In the genomic region with DNA sequence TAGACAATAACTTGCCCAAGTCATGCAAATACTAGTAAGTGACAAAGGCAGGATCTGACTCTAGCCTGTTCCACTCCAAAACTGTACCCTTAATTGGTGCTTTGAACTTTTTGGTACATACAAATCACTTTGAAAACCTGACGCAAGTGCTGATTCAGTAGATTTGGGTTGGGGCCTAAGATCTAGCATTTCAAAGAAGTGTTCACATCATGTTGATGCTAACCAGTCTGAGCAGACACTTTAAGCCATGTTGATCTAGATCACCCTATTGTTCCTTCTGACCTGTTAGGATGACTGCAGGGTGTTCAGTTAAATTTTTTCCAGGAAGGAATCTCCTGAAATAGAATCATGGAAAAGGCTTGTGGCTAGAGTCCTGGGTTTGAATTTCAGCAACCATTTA, we compare ENCODE assay signal across 8 cellular contexts.
"Had no signal": no experiment of that assay in that cellular context is flagged by ENCODE, and none has a peak within 500 bp of the region (broad histone marks: within the 10 kb centered on the region; RNA-seq: fewer than 3 reads in every experiment).

No MANE protein-coding gene starts in this region.

- H3K79me2 ChIP-seq: hepatocyte had no signal

- H3K4me1 Mint-ChIP-seq: activated naive CD4-positive, alpha-beta T cell treated with anti-CD3 and anti-CD28 coated beads, Interleukin-2, amount 10 ng/mL, durations not matched to agents 7 days and 5 days had no signal

- H3K4me3 Mint-ChIP-seq: activated naive CD4-positive, alpha-beta T cell treated with anti-CD3 and anti-CD28 coated beads, Interleukin-2, amount 10 ng/mL, durations not matched to agents 7 days and 5 days; neural crest cell had no signal

- H3K27ac Mint-ChIP-seq: activated naive CD4-positive, alpha-beta T cell treated with anti-CD3 and anti-CD28 coated beads, Interleukin-2, amount 10 ng/mL, durations not matched to agents 7 days and 5 days; activated T-helper 2 cell treated with anti-CD3 and anti-CD28 coated beads, Interferon-gamma antibody, Interleukin-2, Interleukin-4, amounts not matched to agents 10 μg/mL and 5 μg/mL and 100 μg/mL, durations not matched to agents 14 hours and 24 hours and 36 hours had no signal

- H3K27ac ChIP-seq: hepatocyte had no signal

- H3K4me3 ChIP-seq: hepatocyte had no signal

- H3K9me3 Mint-ChIP-seq: activated naive CD4-positive, alpha-beta T cell treated with anti-CD3 and anti-CD28 coated beads, Interleukin-2, amount 10 ng/mL, durations not matched to agents 7 days and 5 days; activated T-helper 2 cell treated with anti-CD3 and anti-CD28 coated beads, Interferon-gamma antibody, Interleukin-2, Interleukin-4, amounts not matched to agents 10 μg/mL and 5 μg/mL and 100 μg/mL, durations not matched to agents 14 hours and 24 hours and 36 hours had no signal

- H2AFZ ChIP-seq: hepatocyte had no signal

- DNase-seq: activated CD4-positive, alpha-beta T cell treated with anti-CD3 and anti-CD28 coated beads for 48 hours; activated naive CD4-positive, alpha-beta T cell treated with anti-CD3 and anti-CD28 coated beads, Interleukin-2, amount 10 ng/mL, durations not matched to agents 7 days and 5 days; caudate nucleus; cortex of kidney; effector CD8-positive, alpha-beta T cell had no signal

- H3K27me3 ChIP-seq: hepatocyte had no signal

- H3K4me2 ChIP-seq: hepatocyte had no signal
